In the genomic region with DNA sequence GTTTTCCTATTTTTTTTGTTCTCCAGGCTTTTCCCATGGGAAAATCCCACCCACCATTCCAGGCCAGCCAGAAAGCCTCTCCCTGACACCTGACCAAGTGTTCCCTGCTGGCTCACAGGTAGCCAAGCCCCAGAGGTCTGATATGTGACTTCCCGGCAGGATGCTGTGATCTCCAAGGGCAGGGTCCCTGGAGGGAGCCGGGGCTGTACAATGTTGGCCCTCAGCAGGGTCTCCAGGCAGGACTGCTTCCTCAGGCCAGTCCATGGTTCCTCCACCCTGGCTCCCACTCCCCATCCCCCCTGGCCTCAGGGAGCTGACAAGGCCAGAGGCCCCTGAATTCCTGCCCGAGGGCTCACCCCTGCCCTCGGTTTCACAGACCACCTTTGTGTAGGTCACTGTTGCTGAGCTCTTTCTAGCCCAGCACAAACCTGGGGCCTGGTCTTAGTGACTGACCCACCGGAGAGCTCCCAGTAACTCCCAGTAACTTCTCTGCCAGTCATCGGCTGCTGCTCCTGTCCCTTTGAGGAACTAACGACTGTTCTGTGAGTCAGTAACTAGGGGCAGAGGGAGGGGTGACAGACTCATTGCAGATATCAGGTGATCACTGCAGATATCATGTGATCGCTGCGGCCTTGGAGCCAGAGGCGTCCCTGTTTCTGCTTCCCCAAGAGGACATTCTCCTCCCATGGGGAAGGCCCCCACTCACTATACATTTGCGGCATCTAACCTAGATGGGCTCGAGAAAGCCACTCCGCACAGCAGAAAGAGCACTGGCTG, we compare ENCODE assay signal across 1 cellular context.
TF ChIP-seq lines count a peak whose summit lies in the region.

No MANE protein-coding gene starts in this region.

TF ChIP-seq in HepG2, 621 proteins besides CTCF, POLR2A, EP300 and RAD21 (continued from another document and continues in another):
- TF ChIP-seq ZNF839 (CRISPR knock-in tag; IDR thresholded peaks at IDR 0.05; ENCODE audit: borderline replicate concordance), result no peak
- no peak for TF ChIP-seq TOE1 (CRISPR knock-in tag; IDR thresholded peaks at IDR 0.05)
- TF ChIP-seq, protein P1, sequence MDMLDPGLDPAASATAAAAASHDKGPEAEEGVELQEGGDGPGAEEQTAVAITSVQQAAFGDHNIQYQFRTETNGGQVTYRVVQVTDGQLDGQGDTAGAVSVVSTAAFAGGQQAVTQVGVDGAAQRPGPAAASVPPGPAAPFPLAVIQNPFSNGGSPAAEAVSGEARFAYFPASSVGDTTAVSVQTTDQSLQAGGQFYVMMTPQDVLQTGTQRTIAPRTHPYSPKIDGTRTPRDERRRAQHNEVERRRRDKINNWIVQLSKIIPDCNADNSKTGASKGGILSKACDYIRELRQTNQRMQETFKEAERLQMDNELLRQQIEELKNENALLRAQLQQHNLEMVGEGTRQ (IDR thresholded peaks at IDR 0.05; ENCODE audit: low read depth, low read length), result peak; percentile 96
- TF ChIP-seq, protein P1 (CRISPR knock-in tag; IDR thresholded peaks at IDR 0.05; ENCODE audit: borderline replicate concordance), result peak; percentile 90; the same call in 1 of the 2 replicates
- TF ChIP-seq ZNF235 (CRISPR knock-in tag; IDR thresholded peaks at IDR 0.05; ENCODE audit: borderline replicate concordance), result no peak
- TF ChIP-seq, protein P2, sequence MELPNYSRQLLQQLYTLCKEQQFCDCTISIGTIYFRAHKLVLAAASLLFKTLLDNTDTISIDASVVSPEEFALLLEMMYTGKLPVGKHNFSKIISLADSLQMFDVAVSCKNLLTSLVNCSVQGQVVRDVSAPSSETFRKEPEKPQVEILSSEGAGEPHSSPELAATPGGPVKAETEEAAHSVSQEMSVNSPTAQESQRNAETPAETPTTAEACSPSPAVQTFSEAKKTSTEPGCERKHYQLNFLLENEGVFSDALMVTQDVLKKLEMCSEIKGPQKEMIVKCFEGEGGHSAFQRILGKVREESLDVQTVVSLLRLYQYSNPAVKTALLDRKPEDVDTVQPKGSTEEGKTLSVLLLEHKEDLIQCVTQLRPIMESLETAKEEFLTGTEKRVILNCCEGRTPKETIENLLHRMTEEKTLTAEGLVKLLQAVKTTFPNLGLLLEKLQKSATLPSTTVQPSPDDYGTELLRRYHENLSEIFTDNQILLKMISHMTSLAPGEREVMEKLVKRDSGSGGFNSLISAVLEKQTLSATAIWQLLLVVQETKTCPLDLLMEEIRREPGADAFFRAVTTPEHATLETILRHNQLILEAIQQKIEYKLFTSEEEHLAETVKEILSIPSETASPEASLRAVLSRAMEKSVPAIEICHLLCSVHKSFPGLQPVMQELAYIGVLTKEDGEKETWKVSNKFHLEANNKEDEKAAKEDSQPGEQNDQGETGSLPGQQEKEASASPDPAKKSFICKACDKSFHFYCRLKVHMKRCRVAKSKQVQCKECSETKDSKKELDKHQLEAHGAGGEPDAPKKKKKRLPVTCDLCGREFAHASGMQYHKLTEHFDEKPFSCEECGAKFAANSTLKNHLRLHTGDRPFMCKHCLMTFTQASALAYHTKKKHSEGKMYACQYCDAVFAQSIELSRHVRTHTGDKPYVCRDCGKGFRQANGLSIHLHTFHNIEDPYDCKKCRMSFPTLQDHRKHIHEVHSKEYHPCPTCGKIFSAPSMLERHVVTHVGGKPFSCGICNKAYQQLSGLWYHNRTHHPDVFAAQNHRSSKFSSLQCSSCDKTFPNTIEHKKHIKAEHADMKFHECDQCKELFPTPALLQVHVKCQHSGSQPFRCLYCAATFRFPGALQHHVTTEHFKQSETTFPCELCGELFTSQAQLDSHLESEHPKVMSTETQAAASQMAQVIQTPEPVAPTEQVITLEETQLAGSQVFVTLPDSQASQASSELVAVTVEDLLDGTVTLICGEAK (IDR thresholded peaks at IDR 0.05), result no peak
- TF ChIP-seq, protein P2 (CRISPR knock-in tag; IDR thresholded peaks at IDR 0.05), result peak; percentile 43; the same call in 1 of the 2 replicates
- TF ChIP-seq, protein P3, sequence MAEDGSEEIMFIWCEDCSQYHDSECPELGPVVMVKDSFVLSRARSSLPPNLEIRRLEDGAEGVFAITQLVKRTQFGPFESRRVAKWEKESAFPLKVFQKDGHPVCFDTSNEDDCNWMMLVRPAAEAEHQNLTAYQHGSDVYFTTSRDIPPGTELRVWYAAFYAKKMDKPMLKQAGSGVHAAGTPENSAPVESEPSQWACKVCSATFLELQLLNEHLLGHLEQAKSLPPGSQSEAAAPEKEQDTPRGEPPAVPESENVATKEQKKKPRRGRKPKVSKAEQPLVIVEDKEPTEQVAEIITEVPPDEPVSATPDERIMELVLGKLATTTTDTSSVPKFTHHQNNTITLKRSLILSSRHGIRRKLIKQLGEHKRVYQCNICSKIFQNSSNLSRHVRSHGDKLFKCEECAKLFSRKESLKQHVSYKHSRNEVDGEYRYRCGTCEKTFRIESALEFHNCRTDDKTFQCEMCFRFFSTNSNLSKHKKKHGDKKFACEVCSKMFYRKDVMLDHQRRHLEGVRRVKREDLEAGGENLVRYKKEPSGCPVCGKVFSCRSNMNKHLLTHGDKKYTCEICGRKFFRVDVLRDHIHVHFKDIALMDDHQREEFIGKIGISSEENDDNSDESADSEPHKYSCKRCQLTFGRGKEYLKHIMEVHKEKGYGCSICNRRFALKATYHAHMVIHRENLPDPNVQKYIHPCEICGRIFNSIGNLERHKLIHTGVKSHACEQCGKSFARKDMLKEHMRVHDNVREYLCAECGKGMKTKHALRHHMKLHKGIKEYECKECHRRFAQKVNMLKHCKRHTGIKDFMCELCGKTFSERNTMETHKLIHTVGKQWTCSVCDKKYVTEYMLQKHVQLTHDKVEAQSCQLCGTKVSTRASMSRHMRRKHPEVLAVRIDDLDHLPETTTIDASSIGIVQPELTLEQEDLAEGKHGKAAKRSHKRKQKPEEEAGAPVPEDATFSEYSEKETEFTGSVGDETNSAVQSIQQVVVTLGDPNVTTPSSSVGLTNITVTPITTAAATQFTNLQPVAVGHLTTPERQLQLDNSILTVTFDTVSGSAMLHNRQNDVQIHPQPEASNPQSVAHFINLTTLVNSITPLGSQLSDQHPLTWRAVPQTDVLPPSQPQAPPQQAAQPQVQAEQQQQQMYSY (CRISPR knock-in tag; IDR thresholded peaks at IDR 0.05), result no peak
- no peak; the same call in 1 of the 2 replicates for TF ChIP-seq CHD4 (IDR thresholded peaks at IDR 0.05; ENCODE audit: borderline replicate concordance, low read length)
- no peak; the same call in 1 of the 2 replicates for TF ChIP-seq ZNF451 (CRISPR knock-in tag; IDR thresholded peaks at IDR 0.05)
- TF ChIP-seq KLF13 (CRISPR knock-in tag; IDR thresholded peaks at IDR 0.05), result no peak
- no peak for TF ChIP-seq ZNF879 (CRISPR knock-in tag; IDR thresholded peaks at IDR 0.05)
- no peak for TF ChIP-seq ZNF556 (CRISPR knock-in tag; IDR thresholded peaks at IDR 0.05; ENCODE audit: borderline replicate concordance)
- no peak for TF ChIP-seq TOPORS (CRISPR knock-in tag; IDR thresholded peaks at IDR 0.05)
- peak; percentile 38; the same call in 1 of the 2 replicates for TF ChIP-seq HCFC1 (IDR thresholded peaks at IDR 0.05; ENCODE audit: low read depth, low read length)
- TF ChIP-seq TCF7 (IDR thresholded peaks at IDR 0.05; ENCODE audit: low read depth), result no peak
- no peak for TF ChIP-seq ZNF501 (CRISPR knock-in tag; IDR thresholded peaks at IDR 0.05)
- TF ChIP-seq ZNF333 (CRISPR knock-in tag; IDR thresholded peaks at IDR 0.05; ENCODE audit: borderline replicate concordance), result no peak
- TF ChIP-seq, protein P4, sequence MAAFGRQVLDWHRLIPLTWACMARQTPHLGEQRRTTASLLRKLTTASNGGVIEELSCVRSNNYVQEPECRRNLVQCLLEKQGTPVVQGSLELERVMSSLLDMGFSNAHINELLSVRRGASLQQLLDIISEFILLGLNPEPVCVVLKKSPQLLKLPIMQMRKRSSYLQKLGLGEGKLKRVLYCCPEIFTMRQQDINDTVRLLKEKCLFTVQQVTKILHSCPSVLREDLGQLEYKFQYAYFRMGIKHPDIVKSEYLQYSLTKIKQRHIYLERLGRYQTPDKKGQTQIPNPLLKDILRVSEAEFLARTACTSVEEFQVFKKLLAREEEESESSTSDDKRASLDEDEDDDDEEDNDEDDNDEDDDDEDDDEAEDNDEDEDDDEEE (CRISPR knock-in tag; IDR thresholded peaks at IDR 0.05), result no peak
- TF ChIP-seq, protein P5, sequence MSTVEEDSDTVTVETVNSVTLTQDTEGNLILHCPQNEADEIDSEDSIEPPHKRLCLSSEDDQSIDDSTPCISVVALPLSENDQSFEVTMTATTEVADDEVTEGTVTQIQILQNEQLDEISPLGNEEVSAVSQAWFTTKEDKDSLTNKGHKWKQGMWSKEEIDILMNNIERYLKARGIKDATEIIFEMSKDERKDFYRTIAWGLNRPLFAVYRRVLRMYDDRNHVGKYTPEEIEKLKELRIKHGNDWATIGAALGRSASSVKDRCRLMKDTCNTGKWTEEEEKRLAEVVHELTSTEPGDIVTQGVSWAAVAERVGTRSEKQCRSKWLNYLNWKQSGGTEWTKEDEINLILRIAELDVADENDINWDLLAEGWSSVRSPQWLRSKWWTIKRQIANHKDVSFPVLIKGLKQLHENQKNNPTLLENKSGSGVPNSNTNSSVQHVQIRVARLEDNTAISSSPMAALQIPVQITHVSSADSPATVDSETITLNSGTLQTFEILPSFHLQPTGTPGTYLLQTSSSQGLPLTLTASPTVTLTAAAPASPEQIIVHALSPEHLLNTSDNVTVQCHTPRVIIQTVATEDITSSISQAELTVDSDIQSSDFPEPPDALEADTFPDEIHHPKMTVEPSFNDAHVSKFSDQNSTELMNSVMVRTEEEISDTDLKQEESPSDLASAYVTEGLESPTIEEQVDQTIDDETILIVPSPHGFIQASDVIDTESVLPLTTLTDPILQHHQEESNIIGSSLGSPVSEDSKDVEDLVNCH (CRISPR knock-in tag; IDR thresholded peaks at IDR 0.05), result no peak
- no peak for TF ChIP-seq ZNF562 (CRISPR knock-in tag; IDR thresholded peaks at IDR 0.05; ENCODE audit: borderline replicate concordance)
- TF ChIP-seq SNAPC2 (CRISPR knock-in tag; IDR thresholded peaks at IDR 0.05), result no peak
- TF ChIP-seq, protein P6, sequence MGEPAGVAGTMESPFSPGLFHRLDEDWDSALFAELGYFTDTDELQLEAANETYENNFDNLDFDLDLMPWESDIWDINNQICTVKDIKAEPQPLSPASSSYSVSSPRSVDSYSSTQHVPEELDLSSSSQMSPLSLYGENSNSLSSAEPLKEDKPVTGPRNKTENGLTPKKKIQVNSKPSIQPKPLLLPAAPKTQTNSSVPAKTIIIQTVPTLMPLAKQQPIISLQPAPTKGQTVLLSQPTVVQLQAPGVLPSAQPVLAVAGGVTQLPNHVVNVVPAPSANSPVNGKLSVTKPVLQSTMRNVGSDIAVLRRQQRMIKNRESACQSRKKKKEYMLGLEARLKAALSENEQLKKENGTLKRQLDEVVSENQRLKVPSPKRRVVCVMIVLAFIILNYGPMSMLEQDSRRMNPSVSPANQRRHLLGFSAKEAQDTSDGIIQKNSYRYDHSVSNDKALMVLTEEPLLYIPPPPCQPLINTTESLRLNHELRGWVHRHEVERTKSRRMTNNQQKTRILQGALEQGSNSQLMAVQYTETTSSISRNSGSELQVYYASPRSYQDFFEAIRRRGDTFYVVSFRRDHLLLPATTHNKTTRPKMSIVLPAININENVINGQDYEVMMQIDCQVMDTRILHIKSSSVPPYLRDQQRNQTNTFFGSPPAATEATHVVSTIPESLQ (CRISPR knock-in tag; conservative IDR thresholded peaks at IDR 0.05), result no peak
- no peak for TF ChIP-seq ZNF326 (CRISPR knock-in tag; IDR thresholded peaks at IDR 0.05; ENCODE audit: borderline replicate concordance)
- TF ChIP-seq, protein P7, sequence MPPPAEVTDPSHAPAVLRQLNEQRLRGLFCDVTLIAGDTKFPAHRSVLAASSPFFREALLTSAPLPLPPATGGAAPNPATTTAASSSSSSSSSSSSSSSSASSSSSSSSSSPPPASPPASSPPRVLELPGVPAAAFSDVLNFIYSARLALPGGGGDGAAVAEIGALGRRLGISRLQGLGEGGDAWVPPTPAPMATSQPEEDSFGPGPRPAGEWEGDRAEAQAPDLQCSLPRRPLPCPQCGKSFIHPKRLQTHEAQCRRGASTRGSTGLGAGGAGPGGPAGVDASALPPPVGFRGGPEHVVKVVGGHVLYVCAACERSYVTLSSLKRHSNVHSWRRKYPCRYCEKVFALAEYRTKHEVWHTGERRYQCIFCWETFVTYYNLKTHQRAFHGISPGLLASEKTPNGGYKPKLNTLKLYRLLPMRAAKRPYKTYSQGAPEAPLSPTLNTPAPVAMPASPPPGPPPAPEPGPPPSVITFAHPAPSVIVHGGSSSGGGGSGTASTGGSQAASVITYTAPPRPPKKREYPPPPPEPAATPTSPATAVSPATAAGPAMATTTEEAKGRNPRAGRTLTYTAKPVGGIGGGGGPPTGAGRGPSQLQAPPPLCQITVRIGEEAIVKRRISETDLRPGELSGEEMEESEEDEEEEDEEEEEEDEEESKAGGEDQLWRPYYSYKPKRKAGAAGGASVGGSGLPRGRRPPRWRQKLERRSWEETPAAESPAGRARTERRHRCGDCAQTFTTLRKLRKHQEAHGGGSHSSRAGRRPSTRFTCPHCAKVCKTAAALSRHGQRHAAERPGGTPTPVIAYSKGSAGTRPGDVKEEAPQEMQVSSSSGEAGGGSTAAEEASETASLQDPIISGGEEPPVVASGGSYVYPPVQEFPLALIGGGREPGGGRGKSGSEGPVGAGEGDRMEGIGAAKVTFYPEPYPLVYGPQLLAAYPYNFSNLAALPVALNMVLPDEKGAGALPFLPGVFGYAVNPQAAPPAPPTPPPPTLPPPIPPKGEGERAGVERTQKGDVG (CRISPR knock-in tag; IDR thresholded peaks at IDR 0.05; ENCODE audit: borderline replicate concordance), result no peak; the same call in 1 of the 2 replicates
